In the genomic region with DNA sequence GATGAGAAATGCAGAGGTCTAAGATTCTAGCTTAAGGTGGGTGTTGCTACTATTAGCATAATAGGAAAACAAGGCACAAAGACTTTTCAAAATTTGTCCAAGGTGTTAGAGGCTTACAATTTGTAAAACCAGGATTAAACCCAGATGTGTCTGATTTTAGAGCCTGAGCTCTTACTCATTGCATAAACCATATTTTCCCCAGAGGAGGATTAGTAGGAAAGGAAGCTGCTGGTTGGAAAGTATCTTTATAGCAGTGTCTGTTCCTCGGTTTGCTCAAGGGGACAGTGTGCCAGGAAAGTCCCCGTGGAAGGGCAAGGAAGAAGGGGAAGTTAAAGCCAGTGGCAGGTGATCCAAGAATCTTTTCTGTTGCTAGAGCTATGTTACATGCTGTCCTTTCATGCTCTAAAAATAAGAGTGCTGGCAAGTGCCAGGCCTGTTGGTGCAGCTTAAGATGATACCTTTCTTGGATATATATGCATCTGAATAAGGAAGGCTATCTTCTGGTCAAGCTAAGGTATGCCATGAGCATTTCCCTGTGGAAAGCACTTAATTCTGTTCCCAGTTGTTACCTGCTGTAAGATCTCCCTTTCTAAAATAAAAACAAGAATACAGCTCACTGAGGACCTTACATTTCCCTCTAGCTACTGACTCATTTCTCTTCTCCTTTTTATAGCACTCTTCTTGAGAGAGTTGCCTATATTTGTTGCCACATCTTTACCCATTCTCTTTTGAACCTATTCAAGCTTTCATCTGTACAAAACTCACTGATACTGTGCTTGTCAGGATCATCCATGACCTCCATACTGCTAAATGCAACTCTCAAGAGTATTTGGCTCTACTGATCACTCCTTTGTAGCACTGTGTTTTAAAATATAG, we compare ENCODE assay signal across 10 cellular contexts. TPM values are rescaled to one million over a fixed set of nuclear protein-coding genes. Genes with fewer than 3 reads are reported as not detected.
DNase-seq lines count a peak whose midpoint lies in the region; ATAC-seq lines count a peak whose summit lies in the region.
"Had no signal": no experiment of that assay in that cellular context is flagged by ENCODE, and none has a peak within 500 bp of the region (broad histone marks: within the 10 kb centered on the region; RNA-seq: fewer than 3 reads in every experiment).

No MANE protein-coding gene starts in this region.

- DNase-seq in CD1c-positive myeloid dendritic cell (ENCODE audit: extremely low spot score): peak; percentile 33
- no peak for DNase-seq in dermis blood vessel endothelial cell
- no peak for DNase-seq in A172 (ENCODE audit: low spot score)
- DNase-seq in hippocampal formation (lab: John Stamatoyannopoulos, UW): no peak
- no peak for DNase-seq in SW 1271 (lab: John Stamatoyannopoulos, UW)
- DNase-seq: right lobe of liver had no signal

- H3K27ac ChIP-seq in cingulate gyrus (ENCODE audit: low read depth, low read length): peak overlapping the region; percentile 25
- H3K27ac ChIP-seq: right lobe of liver had no signal

- ATAC-seq in GM19372 (IDR thresholded peaks at IDR 0.05; ENCODE audit: low read depth, unreplicated experiment) (peak; percentile 72), HG03097 (IDR thresholded peaks at IDR 0.05; ENCODE audit: low FRiP score, unreplicated experiment) (peak; percentile 40)

RNA-seq across cellular contexts. Expression of a gene that starts 8.0 kb away (rescaled TPM):
- total RNA-seq in dermis blood vessel endothelial cell: 3.4 and 4.4 TPM in 2 replicates
- 1.1 TPM in 2 replicates for total RNA-seq in A172 (2014; rRNA removed; shearing (Covaris generic))
- total RNA-seq: SK-MEL-5 had no signal
